ENCODE assay signal across 18 cellular contexts in the genomic region with DNA sequence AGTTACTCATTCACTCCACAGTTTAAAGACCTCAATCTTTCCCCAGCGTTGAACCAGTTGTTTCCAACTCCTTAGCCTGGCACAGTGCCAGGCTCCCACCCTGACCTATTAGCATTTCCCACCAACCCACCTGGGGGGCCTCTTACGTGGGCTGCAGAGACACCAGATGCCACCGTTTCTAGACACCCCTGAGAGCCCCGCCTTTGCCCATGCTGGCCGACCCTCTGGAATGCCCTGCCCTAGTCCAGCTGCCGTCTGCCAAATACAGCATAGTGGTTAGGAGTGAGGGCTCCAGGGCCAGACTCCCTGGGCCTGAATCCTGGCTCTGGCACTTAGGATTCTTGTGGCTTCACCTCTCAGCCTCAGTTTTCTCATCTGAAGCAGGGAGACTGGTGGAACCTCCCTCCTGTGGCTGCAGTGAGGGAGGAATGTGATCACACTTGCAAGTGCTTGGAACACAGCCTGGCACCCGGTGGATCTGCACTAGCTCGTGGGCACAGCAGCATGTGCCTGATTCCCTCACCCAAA.
DNase-seq lines count a peak whose midpoint lies in the region; ATAC-seq, FAIRE-seq and TF ChIP-seq lines count a peak whose summit lies in the region.
"Had no signal": no experiment of that assay in that cellular context is flagged by ENCODE, and none has a peak within 500 bp of the region (broad histone marks: within the 10 kb centered on the region; RNA-seq: fewer than 3 reads in every experiment).

No MANE protein-coding gene starts in this region.

- POLR2A ChIA-PET in SK-N-SH (lab: Yijun Ruan, JAX) = no interaction called here

- H3K36me3 ChIP-seq in SK-N-SH (replicated peaks in 1 of 2; ENCODE audit: control insufficient read depth in 1 of 2, insufficient read depth in 2 of 2, low read length in 1 of 2) = peaks cover 0 to 7% of the 10 kb centered on the region in 2 experiments

- no peaks in the 10 kb centered on the region for H3K27me3 ChIP-seq in SK-N-SH (ENCODE audit: insufficient read depth)

- intact Hi-C loops in sciatic nerve (cut with DNase I) = no loop called here

- 80% methylated on average over 6 of the region's 8 CpGs for WGBS in SK-N-SH (ENCODE audit: low lambda C conversion rate)

- peak overlapping the region in 1 of 2 experiments; percentile 97; a peak in 2 of 4 replicates for H3K27ac ChIP-seq in SK-N-SH (ENCODE audit: low read depth in 2 of 2, low read length in 1 of 2)
- H3K27ac ChIP-seq: C4-2B had no signal

- no peak for TF ChIP-seq RAD21 in SK-N-SH (IDR thresholded peaks at IDR 0.05; ENCODE audit: low read length)

- no peak overlapping the region; the same call in 1 of the 2 replicates for H3K9ac ChIP-seq in SK-N-SH

- no peak for TF ChIP-seq CTCF in SK-N-SH (IDR thresholded peaks at IDR 0.05)

- H3K79me2 ChIP-seq in SK-N-SH (ENCODE audit: insufficient read depth) = no peaks in the 10 kb centered on the region

- H4K20me1 ChIP-seq in SK-N-SH (ENCODE audit: insufficient read depth) = no peaks in the 10 kb centered on the region

- H3K9me2 ChIP-seq in SK-N-SH = no peaks in the 10 kb centered on the region

- no peak overlapping the region for H2AFZ ChIP-seq in SK-N-SH (ENCODE audit: low read depth)

- peak; percentile 52 for DNase-seq in EL
- no peak for DNase-seq in SK-N-SH
- DNase-seq in fibroblast of peridontal ligament (ENCODE audit: extremely low read depth) = peak; percentile 49
- DNase-seq in sciatic nerve (ENCODE audit: low spot score) = no peak
- no peak for DNase-seq in activated CD4-positive, CD25-positive, alpha-beta regulatory T cell treated with anti-CD3 and anti-CD28 coated beads, Interleukin-2, amount 50 U/mL, for 72 hours
- DNase-seq in NCI-H1048 (lab: John Stamatoyannopoulos, UW) = no peak
- no peak for DNase-seq in GM19239 (ENCODE audit: insufficient read length, low spot score)
- DNase-seq in stimulated activated CD4-positive, alpha-beta T cell treated with anti-CD3 and anti-CD28 coated beads, Interleukin-4, amount 100 ng/mL, for 4 hours = no peak
- DNase-seq: activated CD8-positive, alpha-beta memory T cell treated with anti-CD3 and anti-CD28 coated beads for 24 hours; activated naive CD4-positive, alpha-beta T cell; erythroblast; HCEC 1CT; SIG-M5; stimulated activated naive CD4-positive, alpha-beta T cell treated with Interleukin-2 at 50 U/mL for 16 hours had no signal

- H3K4me3 ChIP-seq in SK-N-SH (ENCODE audit: low read depth in 2 of 2, low read length in 1 of 2) = no peak overlapping the region

- no peak for TF ChIP-seq EP300 in SK-N-SH (IDR thresholded peaks at IDR 0.05; ENCODE audit: borderline replicate concordance in 1 of 2, low read depth in 1 of 2, low read length in 1 of 2)

- no peak for FAIRE-seq in GM19239 (lab: Jason Lieb, UNC)
- FAIRE-seq: G401.6, islet of Langerhans, TTC549 had no signal

- CTCF ChIA-PET in SK-N-SH (lab: Yijun Ruan, JAX) = interaction anchor here (1.2 kb wide), 1 partner anchor 493 kb away, joined by 4 read pairs; no protein-coding TSS in a partner anchor

- H3K4me1 ChIP-seq in SK-N-SH (ENCODE audit: control insufficient read depth in 1 of 2, insufficient read depth in 2 of 2, low read depth in 1 of 2, low read length in 1 of 2) = peaks cover 4 to 19% of the 10 kb centered on the region in 2 experiments; a peak in 3 of 4 replicates

- H3K9me3 ChIP-seq in SK-N-SH = no peaks in the 10 kb centered on the region

- H3F3A ChIP-seq in SK-N-SH (replicated peaks; ENCODE audit: insufficient read depth) = peaks cover 12% of the 10 kb centered on the region

- peak overlapping the region; percentile 66; the same call in 1 of the 2 replicates for H3K4me2 ChIP-seq in SK-N-SH

- ATAC-seq in sciatic nerve = peak; percentile 55

TF ChIP-seq in SK-N-SH, 30 proteins besides CTCF, POLR2A, EP300 and RAD21:
- no peak for TF ChIP-seq RFX5 (IDR thresholded peaks at IDR 0.05; ENCODE audit: low read length)
- no peak for TF ChIP-seq FOSL2 (IDR thresholded peaks at IDR 0.05; ENCODE audit: borderline replicate concordance, low read depth)

Comparison
In these comparisons a context has a peak if more than half of its experiments do, and no peak if none do; other contexts are left out.
1. DNase-seq: peak in EL (single experiment) and fibroblast of peridontal ligament (single experiment); none in SK-N-SH (single experiment), sciatic nerve (single experiment), activated CD4-positive, CD25-positive, alpha-beta regulatory T cell treated with anti-CD3 and anti-CD28 coated beads, Interleukin-2, amount 50 U/mL, for 72 hours (single experiment), NCI-H1048 (single experiment), GM19239 (single experiment) and stimulated activated CD4-positive, alpha-beta T cell treated with anti-CD3 and anti-CD28 coated beads, Interleukin-4, amount 100 ng/mL, for 4 hours (0 of 2).